ENCODE assay signal across 9 cellular contexts in genomic region chr1:110312188-110313121, GRCh38. TPM values are rescaled to one million over a fixed set of nuclear protein-coding genes. Genes with fewer than 3 reads are reported as not detected.
DNase-seq lines count a peak whose midpoint lies in the region; ATAC-seq and TF ChIP-seq lines count a peak whose summit lies in the region.
"Had no signal": no experiment of that assay in that cellular context is flagged by ENCODE, and none has a peak within 500 bp of the region (broad histone marks: within the 10 kb centered on the region; RNA-seq: fewer than 3 reads in every experiment).

No MANE protein-coding gene starts in this region.

- H3K27me3 ChIP-seq in SJCRH30 (no peaks in the 10 kb centered on the region; the same call in 1 of the 2 replicates), thyroid gland (no peaks in the 10 kb centered on the region)

- H3K4me3 Mint-ChIP-seq in activated naive CD4-positive, alpha-beta T cell treated with anti-CD3 and anti-CD28 coated beads for 36 hours, result no peak overlapping the region
- no peak overlapping the region for H3K4me3 Mint-ChIP-seq in osteocyte (ENCODE audit: unreplicated experiment)

- DNase-seq in GM10248 (ENCODE audit: extremely low spot score), result peak; percentile 71
- DNase-seq in Kasumi-1 (lab: John Stamatoyannopoulos, UW), result peak; percentile 63 to 66
- DNase-seq in SJCRH30, result peak; percentile 59 to 75
- peak; percentile 81 for DNase-seq in activated naive CD4-positive, alpha-beta T cell treated with anti-CD3 and anti-CD28 coated beads for 36 hours
- peak; percentile 74 for DNase-seq in globus pallidus (ENCODE audit: low spot score)
- DNase-seq in osteocyte (ENCODE audit: extremely low spot score, unreplicated experiment), result peak; percentile 92
- peak; percentile 78 to 84 for DNase-seq in thyroid gland

- no peaks in the 10 kb centered on the region for H3K4me1 ChIP-seq in SJCRH30
- H3K4me1 ChIP-seq in thyroid gland, result peaks cover 0 to 5% of the 10 kb centered on the region in 2 donors

- no peaks in the 10 kb centered on the region for H3K27me3 Mint-ChIP-seq in activated naive CD4-positive, alpha-beta T cell treated with anti-CD3 and anti-CD28 coated beads for 36 hours (ENCODE audit: low read depth)
- no peaks in the 10 kb centered on the region for H3K27me3 Mint-ChIP-seq in osteocyte (ENCODE audit: unreplicated experiment)

- no peak overlapping the region for H3K27ac Mint-ChIP-seq in activated naive CD4-positive, alpha-beta T cell treated with anti-CD3 and anti-CD28 coated beads for 36 hours
- H3K27ac Mint-ChIP-seq in osteocyte (ENCODE audit: unreplicated experiment), result no peak overlapping the region

- H3K27ac ChIP-seq in SJCRH30 (no peak overlapping the region), thyroid gland (no peak overlapping the region)
- H3K27ac ChIP-seq: skin epidermis had no signal

- TF ChIP-seq CTCF in GM10248 (IDR thresholded peaks at IDR 0.05; ENCODE audit: control extremely low read depth, extremely low read depth, low read depth, missing control alignments), result peak; percentile 91
- TF ChIP-seq CTCF in osteocyte (IDR thresholded peaks at IDR 0.05), result peak; percentile 98
- TF ChIP-seq CTCF in thyroid gland (IDR thresholded peaks at IDR 0.05), result peak; percentile 73 to 92 (median 87)

- H3K36me3 Mint-ChIP-seq in activated naive CD4-positive, alpha-beta T cell treated with anti-CD3 and anti-CD28 coated beads for 36 hours (ENCODE audit: low read depth), result no peaks in the 10 kb centered on the region
- no peaks in the 10 kb centered on the region for H3K36me3 Mint-ChIP-seq in osteocyte (ENCODE audit: unreplicated experiment)

- no peaks in the 10 kb centered on the region for H3K9me3 Mint-ChIP-seq in activated naive CD4-positive, alpha-beta T cell treated with anti-CD3 and anti-CD28 coated beads for 36 hours
- H3K9me3 Mint-ChIP-seq in osteocyte (ENCODE audit: unreplicated experiment), result no peaks in the 10 kb centered on the region

- H3K4me3 ChIP-seq in SJCRH30, result no peak overlapping the region
- H3K4me3 ChIP-seq in thyroid gland (replicated peaks in 1 of 3), result no peak overlapping the region
- H3K4me3 ChIP-seq: skin epidermis had no signal

- POLR2A ChIA-PET in GM10248 (lab: Yijun Ruan, JAX), result no interaction called here

- H3K36me3 ChIP-seq in SJCRH30, result no peaks in the 10 kb centered on the region
- H3K36me3 ChIP-seq in thyroid gland, result no peaks in the 10 kb centered on the region

- WGBS in thyroid gland, 2 donors, result 42 to 48% methylated on average over 13 to 14 of the region's 14 CpGs

- no peak for TF ChIP-seq POLR2A in thyroid gland (IDR thresholded peaks at IDR 0.05)

- H3K4me1 Mint-ChIP-seq in activated naive CD4-positive, alpha-beta T cell treated with anti-CD3 and anti-CD28 coated beads for 36 hours (ENCODE audit: low read depth), result no peaks in the 10 kb centered on the region
- H3K4me1 Mint-ChIP-seq in osteocyte (ENCODE audit: unreplicated experiment), result peaks cover 25% of the 10 kb centered on the region

- no peak for ATAC-seq in GM19328 (IDR thresholded peaks at IDR 0.05; ENCODE audit: unreplicated experiment)

- CTCF ChIA-PET in GM10248 (lab: Yijun Ruan, JAX), result interaction anchor here (0.6 to 13.9 kb wide), 48 partner anchors 9 to 247 kb away, joined by 3 to 352 read pairs (median 5); partner anchors contain the start of genes KCNC4 and RBM15
- CTCF ChIA-PET in activated naive CD4-positive, alpha-beta T cell treated with anti-CD3 and anti-CD28 coated beads for 36 hours (lab: Charles Lee), result interaction anchor here (0.5 to 19.9 kb wide), 30 partner anchors 7 to 305 kb away, joined by 3 to 644 read pairs (median 4); partner anchors contain the start of genes KCNC4 and RBM15

- no peaks in the 10 kb centered on the region for H3K9me3 ChIP-seq in SJCRH30 (replicated peaks)
- H3K9me3 ChIP-seq in thyroid gland, result no peaks in the 10 kb centered on the region

- intact Hi-C loops in activated naive CD4-positive, alpha-beta T cell treated with anti-CD3 and anti-CD28 coated beads for 36 hours (cut with micrococcal nuclease), result loop anchor here (1.0 to 5.0 kb wide), 4 partner anchors 105 to 185 kb away; no protein-coding TSS in a partner anchor
- intact Hi-C loops in thyroid gland (cut with DNase I), result loop anchor here (1.0 to 5.0 kb wide), 2 partner anchors 102 to 150 kb away; partner anchors contain the start of gene KCNC4

RNA-seq across cellular contexts. Expression of gene RBM15, which starts 26.7 kb away (rescaled TPM):
- 56.5 and 66.1 TPM in 2 replicates for total RNA-seq in SJCRH30 (2014; rRNA removed; shearing (Covaris generic))
- 10 to 100 TPM; 91.0 to 91.5 TPM for total RNA-seq in activated naive CD4-positive, alpha-beta T cell treated with anti-CD3 and anti-CD28 coated beads for 36 hours
- total RNA-seq in osteocyte (26.3 and 27.8 TPM in 2 replicates), thyroid gland (10 to 100 TPM; 38.4 to 59.8 (median 40.7) TPM)
